Comparison of ENCODE assay signal across 1 cellular context in genomic region chr7:75960372-75960771, GRCh38.
TF ChIP-seq lines count a peak whose summit lies in the region.

No MANE protein-coding gene starts in this region.

TF ChIP-seq in GM23338, 12 proteins besides CTCF, POLR2A, EP300 and RAD21 (continued from another document):
- no peak for TF ChIP-seq ZNF462 (CRISPR knock-in tag; IDR thresholded peaks at IDR 0.05)
- TF ChIP-seq POLR2AphosphoS5 (IDR thresholded peaks at IDR 0.05; ENCODE audit: low read depth), result no peak
- no peak for TF ChIP-seq ZNF114 (CRISPR knock-in tag; IDR thresholded peaks at IDR 0.05)
- TF ChIP-seq STAT1 (IDR thresholded peaks at IDR 0.05; ENCODE audit: unreplicated experiment), result no peak
- TF ChIP-seq NANOG (IDR thresholded peaks at IDR 0.05; ENCODE audit: borderline replicate concordance), result no peak
- TF ChIP-seq ETS1 (IDR thresholded peaks at IDR 0.05), result no peak
